25 cellular contexts compared by ENCODE assay signal in genomic region chr18:7725473-7725872, GRCh38.
DNase-seq lines count a peak whose midpoint lies in the region; ATAC-seq and TF ChIP-seq lines count a peak whose summit lies in the region.
"Had no signal": no experiment of that assay in that cellular context is flagged by ENCODE, and none has a peak within 500 bp of the region (broad histone marks: within the 10 kb centered on the region; RNA-seq: fewer than 3 reads in every experiment).

No MANE protein-coding gene starts in this region.

- H4K8ac ChIP-seq in mesenchymal stem cell (ENCODE audit: low read length) = no peak overlapping the region
- H4K8ac ChIP-seq in neuronal stem cell (ENCODE audit: low read depth, low read length) = no peak overlapping the region

- TF ChIP-seq POLR2A in gastrocnemius medialis (IDR thresholded peaks at IDR 0.05) = no peak

- in situ Hi-C loops in gastrocnemius medialis (cut with MboI; ENCODE audit: low sequenced_read_pairs in 4 of 4) = no loop called here

- CTCF ChIA-PET in WTC11 (lab: Charles Lee) (no interaction called here), OCI-LY7 (lab: Charles Lee; ENCODE audit: unreplicated experiment) (no interaction called here)

- H3K79me2 ChIP-seq in OCI-LY7 (ENCODE audit: insufficient read depth, low read depth, low read length) = no peaks in the 10 kb centered on the region

- H2AFZ ChIP-seq in mesenchymal stem cell (ENCODE audit: low read depth, low read length) (no peak overlapping the region), neuronal stem cell (ENCODE audit: low read length) (no peak overlapping the region), OCI-LY7 (ENCODE audit: low read length) (no peak overlapping the region)
- H2AFZ ChIP-seq: GM23338 had no signal

- H2BK15ac ChIP-seq in mesenchymal stem cell (ENCODE audit: low read depth, poor library complexity, severe bottlenecking) = no peak overlapping the region
- H2BK15ac ChIP-seq in neuronal stem cell (ENCODE audit: low read length) = peak overlapping the region; percentile 2

- H4K20me1 ChIP-seq in OCI-LY7 (ENCODE audit: insufficient read depth, low read length) = no peaks in the 10 kb centered on the region
- H4K20me1 ChIP-seq: BLaER1 treated with 17β-estradiol and CSF1 and Interleukin-3, amounts not matched to agents 10 nM and 100 nM had no signal

- H3K18ac ChIP-seq in mesenchymal stem cell (ENCODE audit: low read depth in 1 of 2, low read length in 2 of 2) (no peak overlapping the region), neuronal stem cell (ENCODE audit: low read length) (peak overlapping the region; percentile 55)

- H2BK120ac ChIP-seq in mesenchymal stem cell (ENCODE audit: low read depth, low read length) (no peak overlapping the region), neuronal stem cell (ENCODE audit: low read depth, low read length) (peak overlapping the region; percentile 16)

- H3K4ac ChIP-seq in mesenchymal stem cell (ENCODE audit: low read depth in 1 of 2, low read length in 2 of 2) = no peak overlapping the region
- no peak overlapping the region for H3K4ac ChIP-seq in neuronal stem cell (ENCODE audit: low read length)

- H3K9me3 ChIP-seq in mesenchymal stem cell (ENCODE audit: control insufficient read depth, low read length) (no peaks in the 10 kb centered on the region), neuronal stem cell (replicated peaks in 1 of 2; ENCODE audit: control insufficient read depth in 2 of 2, insufficient read depth in 1 of 2, low read depth in 1 of 2, low read length in 2 of 2) (peaks cover 2% of the 10 kb centered on the region in 2 donors), gastrocnemius medialis (no peaks in the 10 kb centered on the region), OCI-LY7 (ENCODE audit: low read length) (no peaks in the 10 kb centered on the region)
- H3K9me3 ChIP-seq: A549; BE2C; BLaER1 treated with 17β-estradiol and CSF1 and Interleukin-3, amounts not matched to agents 10 nM and 100 nM; HAP-1 had no signal

- TF ChIP-seq CTCF in WTC11 (IDR thresholded peaks at IDR 0.05) (no peak), gastrocnemius medialis (IDR thresholded peaks at IDR 0.05 in 4 of 5, conservative IDR thresholded peaks at IDR 0.05 in 1 of 5) (no peak), OCI-LY7 (conservative IDR thresholded peaks at IDR 0.05; ENCODE audit: low read length) (no peak)

- H3K27me3 Mint-ChIP-seq in WTC11 (ENCODE audit: low read depth) = no peaks in the 10 kb centered on the region
- H3K27me3 Mint-ChIP-seq: CD4-positive, alpha-beta T cell; CD8-positive, alpha-beta memory T cell had no signal

- H2BK12ac ChIP-seq in mesenchymal stem cell (ENCODE audit: low read length in 2 of 2) (no peak overlapping the region), neuronal stem cell (ENCODE audit: low read length) (no peak overlapping the region)

- peak overlapping the region; percentile 41; the same call in 1 of the 2 replicates for H3K27ac Mint-ChIP-seq in WTC11
- H3K27ac Mint-ChIP-seq: CD14-positive monocyte; CD4-positive, alpha-beta T cell; GM23338; HFFc6 had no signal

- H3K36me3 ChIP-seq in mesenchymal stem cell (ENCODE audit: control insufficient read depth in 1 of 2, insufficient read depth in 2 of 2, low read depth in 1 of 2, low read length in 2 of 2) (peaks cover 0 to 5% of the 10 kb centered on the region in 2 experiments), neuronal stem cell (replicated peaks in 1 of 2; ENCODE audit: control insufficient read depth in 2 of 2, insufficient read depth in 2 of 2, low read length in 2 of 2) (no peaks in the 10 kb centered on the region), gastrocnemius medialis (no peaks in the 10 kb centered on the region), OCI-LY7 (ENCODE audit: insufficient read depth, low read length) (no peaks in the 10 kb centered on the region)
- H3K36me3 ChIP-seq: BE2C; BLaER1 treated with 17β-estradiol and CSF1 and Interleukin-3, amounts not matched to agents 10 nM and 100 nM; HAP-1 had no signal

- no peaks in the 10 kb centered on the region for H3K9me2 ChIP-seq in OCI-LY7 (ENCODE audit: insufficient read depth, low read length)

- H3K23ac ChIP-seq in mesenchymal stem cell (ENCODE audit: low read length in 2 of 2) (no peak overlapping the region), neuronal stem cell (ENCODE audit: low read depth, low read length, poor library complexity) (no peak overlapping the region)

- H2AK5ac ChIP-seq in mesenchymal stem cell (ENCODE audit: low read length, severe bottlenecking) = peak overlapping the region; percentile 2
- H2AK5ac ChIP-seq in neuronal stem cell (ENCODE audit: low read depth, low read length) = no peak overlapping the region

- H3K79me1 ChIP-seq in mesenchymal stem cell (replicated peaks; ENCODE audit: low read length, poor library complexity, severe bottlenecking) (peaks cover 16% of the 10 kb centered on the region), neuronal stem cell (ENCODE audit: low read depth, low read length) (no peaks in the 10 kb centered on the region)

- POLR2A ChIA-PET in WTC11 (lab: Charles Lee) (no interaction called here), OCI-LY7 (lab: Charles Lee) (no interaction called here)

- BruUV-seq in OCI-LY7 (replicated peaks; lab: Mats Ljungman, UMichigan) = no TSS peak

- H2BK5ac ChIP-seq in mesenchymal stem cell (ENCODE audit: low read depth, low read length, poor library complexity, severe bottlenecking) (no peak overlapping the region), neuronal stem cell (ENCODE audit: low read length) (no peak overlapping the region)

- H3K4me1 Mint-ChIP-seq in WTC11 = peaks cover 56% of the 10 kb centered on the region
- H3K4me1 Mint-ChIP-seq: CD14-positive monocyte; CD8-positive, alpha-beta memory T cell had no signal

- H3K27me3 ChIP-seq in mesenchymal stem cell (ENCODE audit: control insufficient read depth in 1 of 2, insufficient read depth in 1 of 2, low read length in 2 of 2) (no peaks in the 10 kb centered on the region), neuronal stem cell (ENCODE audit: control insufficient read depth in 3 of 3, insufficient read depth in 3 of 3, low read depth in 1 of 3, low read length in 3 of 3) (no peaks in the 10 kb centered on the region), gastrocnemius medialis (no peaks in the 10 kb centered on the region)
- H3K27me3 ChIP-seq: BE2C; BLaER1 treated with 17β-estradiol and CSF1 and Interleukin-3, amounts not matched to agents 10 nM and 100 nM had no signal

- H3K9me3 Mint-ChIP-seq in WTC11 = no peaks in the 10 kb centered on the region
- H3K9me3 Mint-ChIP-seq: CD4-positive, alpha-beta T cell; HFFc6 had no signal

- H3K4me1 ChIP-seq in mesenchymal stem cell (ENCODE audit: control insufficient read depth, insufficient read depth, low read depth, low read length) (peaks cover 10% of the 10 kb centered on the region), neuronal stem cell (ENCODE audit: control insufficient read depth in 2 of 2, insufficient read depth in 1 of 2, low read depth in 1 of 2, low read length in 2 of 2) (peaks cover 4 to 5% of the 10 kb centered on the region in 2 donors), gastrocnemius medialis (peaks cover 40 to 45% of the 10 kb centered on the region in 2 donors), OCI-LY7 (ENCODE audit: insufficient read depth, low read length, poor library complexity, severe bottlenecking) (no peaks in the 10 kb centered on the region)
- H3K4me1 ChIP-seq: BE2C; BLaER1 treated with 17β-estradiol and CSF1 and Interleukin-3, amounts not matched to agents 10 nM and 100 nM; HAP-1 had no signal

- H3K4me2 ChIP-seq in mesenchymal stem cell (ENCODE audit: low read length, poor library complexity, severe bottlenecking) (no peak overlapping the region), neuronal stem cell (ENCODE audit: insufficient read depth, low read length, poor library complexity, severe bottlenecking) (no peak overlapping the region), OCI-LY7 (ENCODE audit: low read length) (no peak overlapping the region)
- H3K4me2 ChIP-seq: A549; BLaER1 treated with 17β-estradiol and CSF1 and Interleukin-3, amounts not matched to agents 10 nM and 100 nM; GM23338 had no signal

- H4K91ac ChIP-seq in mesenchymal stem cell (ENCODE audit: low read length) (no peak overlapping the region), neuronal stem cell (ENCODE audit: low read depth, low read length, poor library complexity) (no peak overlapping the region)

- ATAC-seq in WTC11 = no peak
- peak; percentile 31 to 55 for ATAC-seq in gastrocnemius medialis
- no peak for ATAC-seq in HG03565 (IDR thresholded peaks at IDR 0.05; ENCODE audit: unreplicated experiment)
- no peak for ATAC-seq in GM21737 (IDR thresholded peaks at IDR 0.05; ENCODE audit: unreplicated experiment)
- ATAC-seq: A549, GM12878 had no signal

- DNase-seq in WTC11 (ENCODE audit: low spot score) (no peak), mesenchymal stem cell (no peak), neuronal stem cell (ENCODE audit: low spot score) (no peak), gastrocnemius medialis (no peak), OCI-LY7 (ENCODE audit: low spot score) (no peak)
- no peak for DNase-seq in stimulated activated CD4-positive, alpha-beta T cell treated with anti-CD3 and anti-CD28 coated beads, Interleukin-4, amount 100 ng/mL, for 4 hours
- DNase-seq: 8988T; ACHN; AML-193; BE2C; CD4-positive, alpha-beta T cell; CD8-positive, alpha-beta memory T cell; DMS 273 treated with DMSO at 0.1 percent for 48 hours; DMS79; EL; GDM1; HFFc6 had no signal

- peaks cover 3% of the 10 kb centered on the region for H3K36me3 Mint-ChIP-seq in WTC11
- H3K36me3 Mint-ChIP-seq: CD14-positive monocyte; CD8-positive, alpha-beta memory T cell had no signal

- H3K4me3 ChIP-seq in mesenchymal stem cell (ENCODE audit: insufficient read depth in 1 of 2, low read depth in 1 of 2, low read length in 2 of 2) = no peak overlapping the region
- no peak overlapping the region for H3K4me3 ChIP-seq in neuronal stem cell (ENCODE audit: low read length in 2 of 2)
- peak overlapping the region in 3 of 4 donors; percentile 14 to 22 (median 19) for H3K4me3 ChIP-seq in gastrocnemius medialis
- H3K4me3 ChIP-seq in OCI-LY7 (ENCODE audit: low read depth, low read length, poor library complexity, severe bottlenecking) = no peak overlapping the region
- H3K4me3 ChIP-seq: A549; BLaER1 treated with 17β-estradiol and CSF1 and Interleukin-3, amounts not matched to agents 10 nM and 100 nM; GM12878; GM23338; HAP-1 had no signal

- WGBS in mesenchymal stem cell = 85% methylated on average over 7 of the region's 9 CpGs
- no CpG with 5 or more reads among the region's 9 CpGs for WGBS in neuronal stem cell (ENCODE audit: extremely low coverage in 2 of 2, insufficient read length in 2 of 2, insufficient replicate concordance in 1 of 2), 2 donors

- no peak overlapping the region for H3K4me3 Mint-ChIP-seq in WTC11
- H3K4me3 Mint-ChIP-seq: CD14-positive monocyte; CD4-positive, alpha-beta T cell; GM23338; HFFc6 had no signal

- no peak overlapping the region for H3K9ac ChIP-seq in mesenchymal stem cell (ENCODE audit: low read length)
- no peak overlapping the region for H3K9ac ChIP-seq in neuronal stem cell (ENCODE audit: low read depth, low read length, poor library complexity)
- H3K9ac ChIP-seq: BLaER1 treated with 17β-estradiol and CSF1 and Interleukin-3, amounts not matched to agents 10 nM and 100 nM had no signal

- H3K14ac ChIP-seq in mesenchymal stem cell (ENCODE audit: low read length in 2 of 2) (no peak overlapping the region), neuronal stem cell (ENCODE audit: low read length) (no peak overlapping the region)

- no peak overlapping the region for H3K27ac ChIP-seq in mesenchymal stem cell (ENCODE audit: low read length, poor library complexity, severe bottlenecking)
- H3K27ac ChIP-seq in neuronal stem cell (replicated peaks; ENCODE audit: low read length) = no peak overlapping the region
- peak overlapping the region; percentile 23 to 57 (median 46) for H3K27ac ChIP-seq in gastrocnemius medialis
- H3K27ac ChIP-seq in OCI-LY7 (ENCODE audit: low read depth, low read length, poor library complexity, severe bottlenecking) = no peak overlapping the region
- H3K27ac ChIP-seq: A549; BLaER1 treated with 17β-estradiol and CSF1 and Interleukin-3, amounts not matched to agents 10 nM and 100 nM had no signal

- intact Hi-C loops in gastrocnemius medialis (cut with DNase I; ENCODE audit: low total_unique reads) (loop anchor here (5.0 to 10.0 kb wide), 2 partner anchors 158 to 491 kb away; partner anchors contain the start of genes LRRC30 and PTPRM), OCI-LY7 (cut with micrococcal nuclease; ENCODE audit: unreplicated experiment) (no loop called here)

Comparison
In these comparisons a context has a peak if more than half of its experiments do, and no peak if none do; other contexts are left out.
1. ATAC-seq: peak in gastrocnemius medialis (2 of 2); none in WTC11 (single experiment), HG03565 (single experiment) and GM21737 (single experiment).
2. H3K27ac ChIP-seq: peak in gastrocnemius medialis (4 of 4); none in mesenchymal stem cell (single experiment), neuronal stem cell (single experiment) and OCI-LY7 (single experiment).
3. H3K4me3 ChIP-seq: peak in gastrocnemius medialis (3 of 4); none in mesenchymal stem cell (0 of 2), neuronal stem cell (0 of 2) and OCI-LY7 (single experiment).